In genomic region chr12:27710592-27711311, GRCh38 we compare ENCODE assay signal across 1 cellular context.
TF ChIP-seq lines count a peak whose summit lies in the region.

MRPS35 (plus strand) TSS chr12:27710832; CDS start chr12:27710844, 12 bp downstream.

TF ChIP-seq in HEK293, 187 proteins besides CTCF, POLR2A, EP300 and RAD21 (continued from another document and continues in another):
- TF ChIP-seq HOXA7 (CRISPR knock-in tag; IDR thresholded peaks at IDR 0.05; ENCODE audit: borderline replicate concordance): no peak
- TF ChIP-seq SP3 (tag by site-specific recombination; IDR thresholded peaks at IDR 0.05): peak; percentile 66; the same call in 1 of the 2 replicates
- TF ChIP-seq OVOL3 (tag by site-specific recombination; IDR thresholded peaks at IDR 0.05): no peak
- TF ChIP-seq ZNF544 (tag by site-specific recombination; IDR thresholded peaks at IDR 0.05): no peak
- TF ChIP-seq ZNF211 (tag by site-specific recombination; IDR thresholded peaks at IDR 0.05; ENCODE audit: low read depth): no peak
- TF ChIP-seq ZNF157 (tag by site-specific recombination; IDR thresholded peaks at IDR 0.05): no peak
- TF ChIP-seq, protein P1, sequence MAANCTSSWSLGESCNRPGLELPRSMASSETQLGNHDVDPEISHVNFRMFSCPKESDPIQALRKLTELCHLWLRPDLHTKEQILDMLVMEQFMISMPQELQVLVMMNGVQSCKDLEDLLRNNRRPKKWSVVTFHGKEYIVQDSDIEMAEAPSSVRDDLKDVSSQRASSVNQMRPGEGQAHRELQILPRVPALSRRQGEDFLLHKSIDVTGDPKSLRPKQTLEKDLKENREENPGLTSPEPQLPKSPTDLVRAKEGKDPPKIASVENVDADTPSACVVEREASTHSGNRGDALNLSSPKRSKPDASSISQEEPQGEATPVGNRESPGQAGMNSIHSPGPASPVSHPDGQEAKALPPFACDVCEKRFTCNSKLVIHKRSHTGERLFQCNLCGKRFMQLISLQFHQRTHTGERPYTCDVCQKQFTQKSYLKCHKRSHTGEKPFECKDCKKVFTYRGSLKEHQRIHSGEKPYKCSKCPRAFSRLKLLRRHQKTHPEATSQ (tag by site-specific recombination; IDR thresholded peaks at IDR 0.05): 0 out of 2 replicates have a peak, but pooled peaks have one; percentile 64
- peak; percentile 98 for TF ChIP-seq ZNF2 (tag by site-specific recombination; IDR thresholded peaks at IDR 0.05)
- TF ChIP-seq SCRT1 (tag by site-specific recombination; IDR thresholded peaks at IDR 0.05; ENCODE audit: borderline replicate concordance): no peak
- no peak for TF ChIP-seq GLI2 (tag by site-specific recombination; IDR thresholded peaks at IDR 0.05; ENCODE audit: borderline replicate concordance, low read depth)
- no peak for TF ChIP-seq ZNF624 (tag by site-specific recombination; IDR thresholded peaks at IDR 0.05)
- no peak for TF ChIP-seq ZNF174 (tag by site-specific recombination; IDR thresholded peaks at IDR 0.05)
- TF ChIP-seq, protein P2, sequence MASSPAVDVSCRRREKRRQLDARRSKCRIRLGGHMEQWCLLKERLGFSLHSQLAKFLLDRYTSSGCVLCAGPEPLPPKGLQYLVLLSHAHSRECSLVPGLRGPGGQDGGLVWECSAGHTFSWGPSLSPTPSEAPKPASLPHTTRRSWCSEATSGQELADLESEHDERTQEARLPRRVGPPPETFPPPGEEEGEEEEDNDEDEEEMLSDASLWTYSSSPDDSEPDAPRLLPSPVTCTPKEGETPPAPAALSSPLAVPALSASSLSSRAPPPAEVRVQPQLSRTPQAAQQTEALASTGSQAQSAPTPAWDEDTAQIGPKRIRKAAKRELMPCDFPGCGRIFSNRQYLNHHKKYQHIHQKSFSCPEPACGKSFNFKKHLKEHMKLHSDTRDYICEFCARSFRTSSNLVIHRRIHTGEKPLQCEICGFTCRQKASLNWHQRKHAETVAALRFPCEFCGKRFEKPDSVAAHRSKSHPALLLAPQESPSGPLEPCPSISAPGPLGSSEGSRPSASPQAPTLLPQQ (tag by site-specific recombination; IDR thresholded peaks at IDR 0.05): peak; percentile 81
- TF ChIP-seq ZFP41 (tag by site-specific recombination; IDR thresholded peaks at IDR 0.05; ENCODE audit: borderline replicate concordance): no peak
- TF ChIP-seq, protein P3, sequence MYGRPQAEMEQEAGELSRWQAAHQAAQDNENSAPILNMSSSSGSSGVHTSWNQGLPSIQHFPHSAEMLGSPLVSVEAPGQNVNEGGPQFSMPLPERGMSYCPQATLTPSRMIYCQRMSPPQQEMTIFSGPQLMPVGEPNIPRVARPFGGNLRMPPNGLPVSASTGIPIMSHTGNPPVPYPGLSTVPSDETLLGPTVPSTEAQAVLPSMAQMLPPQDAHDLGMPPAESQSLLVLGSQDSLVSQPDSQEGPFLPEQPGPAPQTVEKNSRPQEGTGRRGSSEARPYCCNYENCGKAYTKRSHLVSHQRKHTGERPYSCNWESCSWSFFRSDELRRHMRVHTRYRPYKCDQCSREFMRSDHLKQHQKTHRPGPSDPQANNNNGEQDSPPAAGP (tag by site-specific recombination; IDR thresholded peaks at IDR 0.05): peak; percentile 64
- peak; percentile 71 for TF ChIP-seq ZSCAN30 (tag by site-specific recombination; IDR thresholded peaks at IDR 0.05)
- TF ChIP-seq ZNF488 (tag by site-specific recombination; IDR thresholded peaks at IDR 0.05): 0 out of 2 replicates have a peak, but pooled peaks have one; percentile 15
- TF ChIP-seq ZNF335 (tag by site-specific recombination; conservative IDR thresholded peaks at IDR 0.05): peak; percentile 93
- no peak for TF ChIP-seq ZNF248 (tag by site-specific recombination; IDR thresholded peaks at IDR 0.05)
- TF ChIP-seq ZNF837 (tag by site-specific recombination; IDR thresholded peaks at IDR 0.05): no peak
- TF ChIP-seq MYNN (tag by site-specific recombination; IDR thresholded peaks at IDR 0.05; ENCODE audit: borderline replicate concordance): no peak; the same call in 1 of the 2 replicates
- TF ChIP-seq ZEB2 (tag by site-specific recombination; IDR thresholded peaks at IDR 0.05): peak; percentile 61; the same call in 1 of the 2 replicates
- 0 out of 2 replicates have a peak, but pooled peaks have one; percentile 30 for TF ChIP-seq ZNF146 (tag by site-specific recombination; IDR thresholded peaks at IDR 0.05)
- TF ChIP-seq ZNF280C (tag by site-specific recombination; IDR thresholded peaks at IDR 0.05): no peak
- no peak for TF ChIP-seq ZNF138 (tag by site-specific recombination; IDR thresholded peaks at IDR 0.05; ENCODE audit: borderline replicate concordance)
- TF ChIP-seq ZBTB8A (tag by site-specific recombination; IDR thresholded peaks at IDR 0.05): peak; percentile 71
- no peak for TF ChIP-seq HOXC10 (CRISPR knock-in tag; IDR thresholded peaks at IDR 0.05)
- peak; percentile 60; the same call in 1 of the 2 replicates for TF ChIP-seq HOXD13 (CRISPR knock-in tag; IDR thresholded peaks at IDR 0.05; ENCODE audit: borderline replicate concordance)
- TF ChIP-seq ZNF423 (tag by site-specific recombination; IDR thresholded peaks at IDR 0.05): no peak
- TF ChIP-seq REST (tag by site-specific recombination; IDR thresholded peaks at IDR 0.05): peak; percentile 64; the same call in 1 of the 2 replicates
- peak; percentile 89 for TF ChIP-seq ZBTB20 (tag by site-specific recombination; IDR thresholded peaks at IDR 0.05)
- no peak; the same call in 1 of the 2 replicates for TF ChIP-seq ZNF707 (tag by site-specific recombination; IDR thresholded peaks at IDR 0.05)
- TF ChIP-seq, protein P4, sequence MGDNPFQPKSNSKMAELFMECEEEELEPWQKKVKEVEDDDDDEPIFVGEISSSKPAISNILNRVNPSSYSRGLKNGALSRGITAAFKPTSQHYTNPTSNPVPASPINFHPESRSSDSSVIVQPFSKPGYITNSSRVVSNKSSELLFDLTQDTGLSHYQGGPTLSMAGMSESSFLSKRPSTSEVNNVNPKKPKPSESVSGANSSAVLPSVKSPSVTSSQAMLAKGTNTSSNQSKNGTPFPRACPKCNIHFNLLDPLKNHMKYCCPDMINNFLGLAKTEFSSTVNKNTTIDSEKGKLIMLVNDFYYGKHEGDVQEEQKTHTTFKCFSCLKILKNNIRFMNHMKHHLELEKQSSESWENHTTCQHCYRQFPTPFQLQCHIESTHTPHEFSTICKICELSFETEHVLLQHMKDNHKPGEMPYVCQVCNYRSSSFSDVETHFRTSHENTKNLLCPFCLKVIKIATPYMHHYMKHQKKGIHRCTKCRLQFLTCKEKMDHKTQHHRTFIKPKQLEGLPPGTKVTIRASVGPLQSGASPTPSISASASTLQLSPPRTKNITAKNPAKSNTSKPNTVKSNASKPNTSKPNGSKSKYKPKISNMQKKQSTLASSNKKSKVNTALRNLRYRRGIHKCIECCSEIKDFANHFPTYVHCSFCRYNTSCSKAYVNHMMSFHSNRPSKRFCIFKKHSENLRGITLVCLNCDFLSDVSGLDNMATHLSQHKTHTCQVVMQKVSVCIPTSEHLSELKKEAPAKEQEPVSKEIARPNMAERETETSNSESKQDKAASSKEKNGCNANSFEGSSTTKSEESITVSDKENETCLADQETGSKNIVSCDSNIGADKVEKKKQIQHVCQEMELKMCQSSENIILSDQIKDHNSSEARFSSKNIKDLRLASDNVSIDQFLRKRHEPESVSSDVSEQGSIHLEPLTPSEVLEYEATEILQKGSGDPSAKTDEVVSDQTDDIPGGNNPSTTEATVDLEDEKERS (tag by site-specific recombination; IDR thresholded peaks at IDR 0.05): no peak
- no peak for TF ChIP-seq ZNF175 (tag by site-specific recombination; IDR thresholded peaks at IDR 0.05)
- TF ChIP-seq ZNF580 (tag by site-specific recombination; IDR thresholded peaks at IDR 0.05): peak; percentile 81
- no peak for TF ChIP-seq ELK4 (IDR thresholded peaks at IDR 0.05; ENCODE audit: borderline replicate concordance, low read depth, low read length)
- TF ChIP-seq, protein P5, sequence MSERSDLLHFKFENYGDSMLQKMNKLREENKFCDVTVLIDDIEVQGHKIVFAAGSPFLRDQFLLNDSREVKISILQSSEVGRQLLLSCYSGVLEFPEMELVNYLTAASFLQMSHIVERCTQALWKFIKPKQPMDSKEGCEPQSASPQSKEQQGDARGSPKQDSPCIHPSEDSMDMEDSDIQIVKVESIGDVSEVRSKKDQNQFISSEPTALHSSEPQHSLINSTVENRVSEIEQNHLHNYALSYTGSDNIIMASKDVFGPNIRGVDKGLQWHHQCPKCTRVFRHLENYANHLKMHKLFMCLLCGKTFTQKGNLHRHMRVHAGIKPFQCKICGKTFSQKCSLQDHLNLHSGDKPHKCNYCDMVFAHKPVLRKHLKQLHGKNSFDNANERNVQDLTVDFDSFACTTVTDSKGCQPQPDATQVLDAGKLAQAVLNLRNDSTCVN (tag by site-specific recombination; optimal IDR thresholded peaks at IDR 0.05): peak; percentile 74
- no peak for TF ChIP-seq ZNF433 (tag by site-specific recombination; IDR thresholded peaks at IDR 0.05; ENCODE audit: low read depth)
- peak; percentile 91 for TF ChIP-seq ZBTB48 (tag by site-specific recombination; IDR thresholded peaks at IDR 0.05)
- TF ChIP-seq ZSCAN18 (tag by site-specific recombination; IDR thresholded peaks at IDR 0.05): peak; percentile 43; the same call in 1 of the 2 replicates
- no peak for TF ChIP-seq ZNF48 (tag by site-specific recombination; IDR thresholded peaks at IDR 0.05)
- TF ChIP-seq ZNF600 (tag by site-specific recombination; IDR thresholded peaks at IDR 0.05): peak; percentile 83
- TF ChIP-seq PRDM1 (tag by site-specific recombination; IDR thresholded peaks at IDR 0.05): no peak
- TF ChIP-seq BCL11B (tag by site-specific recombination; IDR thresholded peaks at IDR 0.05; ENCODE audit: low read depth): 0 out of 2 replicates have a peak, but pooled peaks have one; percentile 39
- no peak for TF ChIP-seq MZF1 (tag by site-specific recombination; IDR thresholded peaks at IDR 0.05; ENCODE audit: borderline replicate concordance)
- no peak for TF ChIP-seq ZNF596 (tag by site-specific recombination; IDR thresholded peaks at IDR 0.05)
- peak; percentile 67; the same call in 1 of the 2 replicates for TF ChIP-seq ZSCAN16 (tag by site-specific recombination; IDR thresholded peaks at IDR 0.05)
